In the genomic region with DNA sequence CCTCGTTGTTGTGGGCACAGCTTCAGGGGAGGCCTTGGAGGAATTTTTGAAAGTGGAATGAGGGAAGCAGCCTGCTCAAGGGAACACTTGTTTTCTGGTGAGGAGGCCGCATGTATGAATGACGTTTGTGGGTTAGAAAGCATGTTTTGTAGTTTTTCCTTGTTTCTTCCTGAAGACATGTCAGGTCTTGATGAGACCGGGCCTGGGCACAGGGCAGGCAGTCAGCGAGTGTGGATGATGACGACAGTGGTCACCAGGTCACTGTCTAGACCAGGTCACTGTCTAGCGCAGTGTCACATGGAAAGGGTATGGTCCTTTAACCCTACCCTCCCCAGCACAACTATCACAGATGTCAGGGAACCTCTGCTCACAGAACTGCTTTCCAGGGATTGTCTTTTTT, we compare ENCODE assay signal across 32 cellular contexts.
"Had no signal": no experiment of that assay in that cellular context is flagged by ENCODE, and none has a peak within 500 bp of the region (broad histone marks: within the 10 kb centered on the region; RNA-seq: fewer than 3 reads in every experiment).

No MANE protein-coding gene starts in this region.

- H3K27me3 ChIP-seq: adrenal gland, body of pancreas, cardiac muscle cell, dorsolateral prefrontal cortex, ovary, stomach, thyroid gland, upper lobe of left lung, vagina had no signal

- DNase-seq: activated CD4-positive, alpha-beta memory T cell treated with anti-CD3 and anti-CD28 coated beads for 36 hours; activated CD4-positive, alpha-beta T cell treated with anti-CD3 and anti-CD28 coated beads, Interleukin-2, amount 10 ng/mL, durations not matched to agents 24 days and 14 days; activated naive CD4-positive, alpha-beta T cell; activated naive CD8-positive, alpha-beta T cell treated with anti-CD3 and anti-CD28 coated beads for 36 hours; activated T-cell treated with anti-CD3 and anti-CD28 coated beads for 4 hours; activated T-cell treated with anti-CD3 and anti-CD28 coated beads, Interleukin-2, amount 50 U/mL, for 72 hours; aorta; effector memory CD8-positive, alpha-beta T cell; kidney glomerular epithelial cell; left ventricle myocardium inferior; ovary; stimulated activated CD4-positive, alpha-beta T cell treated with anti-CD3 and anti-CD28 coated beads, Interleukin-4, amount 100 ng/mL, for 4 hours; stimulated activated CD8-positive, alpha-beta memory T cell treated with anti-CD3 and anti-CD28 coated beads, Interleukin-4, amount 100 ng/mL, for 48 hours; stimulated activated naive B cell treated with anti-CD40 and anti-IgM and Interleukin-4, amounts not matched to agents 10 μg/mL and 1 μg/mL and 100 μg/mL, for 72 hours; stomach; SW 1271; T-helper 9 cell; thyroid gland; upper lobe of left lung had no signal

- ATAC-seq: activated CD4-positive, CD25-positive, alpha-beta regulatory T cell treated with anti-CD3 and anti-CD28 coated beads, Interleukin-2, amount 50 U/mL, for 24 hours; activated T-cell treated with anti-CD3 and anti-CD28 coated beads, Interleukin-2, amount 50 U/mL, for 72 hours; body of pancreas; effector memory CD8-positive, alpha-beta T cell; sciatic nerve; stimulated activated naive B cell treated with anti-CD40 and anti-IgM and Interleukin-4, amounts not matched to agents 10 μg/mL and 1 μg/mL and 100 μg/mL, for 72 hours had no signal

- H3K4me3 Mint-ChIP-seq: activated CD4-positive, alpha-beta memory T cell treated with anti-CD3 and anti-CD28 coated beads for 36 hours; activated CD4-positive, alpha-beta T cell treated with anti-CD3 and anti-CD28 coated beads, Interleukin-2, amount 10 ng/mL, durations not matched to agents 24 days and 14 days; activated naive CD8-positive, alpha-beta T cell treated with anti-CD3 and anti-CD28 coated beads for 36 hours; activated T-cell treated with anti-CD3 and anti-CD28 coated beads, Interleukin-2, amount 50 U/mL, for 72 hours; effector memory CD8-positive, alpha-beta T cell; nephron; stimulated activated naive B cell treated with anti-CD40 and anti-IgM and Interleukin-4, amounts not matched to agents 10 μg/mL and 1 μg/mL and 100 μg/mL, for 72 hours; T-helper 1 cell treated with Interleukin-12 subunit alpha and Interleukin-12 subunit beta and Interleukin-4 antibody, amounts not matched to agents 30 μg/mL and 1 μg/mL, for 36 hours had no signal

- H3K36me3 Mint-ChIP-seq: activated CD4-positive, alpha-beta memory T cell treated with anti-CD3 and anti-CD28 coated beads for 36 hours had no signal

- H3K4me3 ChIP-seq: adrenal gland, body of pancreas, cardiac muscle cell, coronary artery, dorsolateral prefrontal cortex, left ventricle myocardium inferior, ovary, skin epidermis, stomach, thyroid gland, upper lobe of left lung, vagina had no signal

- H3K27me3 Mint-ChIP-seq: activated CD4-positive, alpha-beta memory T cell treated with anti-CD3 and anti-CD28 coated beads for 36 hours; activated CD4-positive, alpha-beta T cell treated with anti-CD3 and anti-CD28 coated beads, Interleukin-2, amount 10 ng/mL, durations not matched to agents 24 days and 14 days; activated naive CD8-positive, alpha-beta T cell treated with anti-CD3 and anti-CD28 coated beads for 36 hours; effector memory CD8-positive, alpha-beta T cell; progenitor cell of endocrine pancreas; stimulated activated naive B cell treated with anti-CD40 and anti-IgM and Interleukin-4, amounts not matched to agents 10 μg/mL and 1 μg/mL and 100 μg/mL, for 72 hours had no signal

- H3K9me3 Mint-ChIP-seq: activated CD4-positive, alpha-beta memory T cell treated with anti-CD3 and anti-CD28 coated beads for 36 hours; activated CD4-positive, alpha-beta T cell treated with anti-CD3 and anti-CD28 coated beads, Interleukin-2, amount 10 ng/mL, durations not matched to agents 24 days and 14 days; activated naive CD8-positive, alpha-beta T cell treated with anti-CD3 and anti-CD28 coated beads for 36 hours; activated T-cell treated with anti-CD3 and anti-CD28 coated beads, Interleukin-2, amount 50 U/mL, for 72 hours; effector memory CD8-positive, alpha-beta T cell; nephron; stimulated activated naive B cell treated with anti-CD40 and anti-IgM and Interleukin-4, amounts not matched to agents 10 μg/mL and 1 μg/mL and 100 μg/mL, for 72 hours; T-helper 1 cell treated with Interleukin-12 subunit alpha and Interleukin-12 subunit beta and Interleukin-4 antibody, amounts not matched to agents 30 μg/mL and 1 μg/mL, for 36 hours had no signal

- H3K36me3 ChIP-seq: cardiac muscle cell, ovary, thyroid gland, vagina had no signal

- H3K27ac ChIP-seq: adrenal gland, body of pancreas, cardiac muscle cell, coronary artery, dorsolateral prefrontal cortex, left ventricle myocardium inferior, ovary, skin epidermis, stomach, thyroid gland, upper lobe of left lung, vagina, VCaP had no signal

- H3K27ac Mint-ChIP-seq: activated CD4-positive, alpha-beta memory T cell treated with anti-CD3 and anti-CD28 coated beads for 36 hours; activated CD4-positive, alpha-beta T cell treated with anti-CD3 and anti-CD28 coated beads, Interleukin-2, amount 10 ng/mL, durations not matched to agents 24 days and 14 days; activated naive CD8-positive, alpha-beta T cell treated with anti-CD3 and anti-CD28 coated beads for 36 hours; activated T-cell treated with anti-CD3 and anti-CD28 coated beads, Interleukin-2, amount 50 U/mL, for 72 hours; nephron; progenitor cell of endocrine pancreas; T-helper 1 cell treated with Interleukin-12 subunit alpha and Interleukin-12 subunit beta and Interleukin-4 antibody, amounts not matched to agents 30 μg/mL and 1 μg/mL, for 36 hours had no signal

- H3K9me3 ChIP-seq: adrenal gland, body of pancreas, left ventricle myocardium inferior, ovary, stomach, thyroid gland, upper lobe of left lung, vagina had no signal
